ENCODE assay signal across 25 cellular contexts in genomic region chr7:7443951-7444350, GRCh38.
"Had no signal": no experiment of that assay in that cellular context is flagged by ENCODE, and none has a peak within 500 bp of the region (broad histone marks: within the 10 kb centered on the region; RNA-seq: fewer than 3 reads in every experiment).

No MANE protein-coding gene starts in this region.

- H3K27me3 Mint-ChIP-seq: activated CD8-positive, alpha-beta T cell treated with anti-CD3 and anti-CD28 coated beads for 36 hours; activated naive CD4-positive, alpha-beta T cell treated with anti-CD3 and anti-CD28 coated beads, Interleukin-2, amount 50 U/mL, for 24 hours; central memory CD8-positive, alpha-beta T cell; stimulated activated memory B cell treated with anti-CD40 and anti-IgM and Interleukin-4, amounts not matched to agents 10 μg/mL and 1 μg/mL and 100 μg/mL, for 72 hours; stimulated activated naive CD8-positive, alpha-beta T cell treated with anti-CD3 and anti-CD28 coated beads, Interleukin-15, amount 100 ng/mL, for 72 hours; T-helper 17 cell had no signal

- H3K36me3 ChIP-seq: gastrocnemius medialis, upper lobe of left lung, vagina had no signal

- H3K4me3 ChIP-seq: gastrocnemius medialis, neural progenitor cell, skin epidermis, upper lobe of left lung, vagina had no signal

- H3K27ac Mint-ChIP-seq: activated CD8-positive, alpha-beta T cell treated with anti-CD3 and anti-CD28 coated beads for 36 hours; activated naive CD4-positive, alpha-beta T cell treated with anti-CD3 and anti-CD28 coated beads, Interleukin-2, amount 50 U/mL, for 24 hours; activated T-helper 2 cell treated with anti-CD3 and anti-CD28 coated beads, Interferon-gamma antibody, Interleukin-2, Interleukin-4, amounts not matched to agents 10 μg/mL and 5 μg/mL and 100 μg/mL, durations not matched to agents 14 hours and 24 hours and 36 hours; naive B cell; neural progenitor cell; stimulated activated memory B cell treated with anti-CD40 and anti-IgM and Interleukin-4, amounts not matched to agents 10 μg/mL and 1 μg/mL and 100 μg/mL, for 72 hours; T-helper 17 cell; WTC11 had no signal

- ATAC-seq: activated CD8-positive, alpha-beta T cell treated with anti-CD3 and anti-CD28 coated beads for 36 hours; activated T-cell treated with anti-CD3 and anti-CD28 coated beads, Interleukin-2, amount 50 U/mL, for 4 hours; gastrocnemius medialis; left ventricle myocardium superior; sciatic nerve; stimulated activated memory B cell treated with anti-CD40 and anti-IgM and Interleukin-4, amounts not matched to agents 10 μg/mL and 1 μg/mL and 100 μg/mL, for 72 hours; stimulated activated naive CD8-positive, alpha-beta T cell treated with anti-CD3 and anti-CD28 coated beads, Interleukin-15, amount 100 ng/mL, for 72 hours; T-helper 17 cell; WTC11 had no signal

- H3K27me3 ChIP-seq: gastrocnemius medialis, neural progenitor cell, upper lobe of left lung, vagina had no signal

- H3K4me1 Mint-ChIP-seq: central memory CD8-positive, alpha-beta T cell; neural progenitor cell; stimulated activated memory B cell treated with anti-CD40 and anti-IgM and Interleukin-4, amounts not matched to agents 10 μg/mL and 1 μg/mL and 100 μg/mL, for 72 hours; T-helper 17 cell had no signal

- H3K4me3 Mint-ChIP-seq: activated CD8-positive, alpha-beta T cell treated with anti-CD3 and anti-CD28 coated beads for 36 hours; activated naive CD4-positive, alpha-beta T cell treated with anti-CD3 and anti-CD28 coated beads, Interleukin-2, amount 50 U/mL, for 24 hours; activated T-cell treated with anti-CD3 and anti-CD28 coated beads, Interleukin-2, amount 50 U/mL, for 4 hours; central memory CD8-positive, alpha-beta T cell; naive B cell; neural progenitor cell; stimulated activated memory B cell treated with anti-CD40 and anti-IgM and Interleukin-4, amounts not matched to agents 10 μg/mL and 1 μg/mL and 100 μg/mL, for 72 hours; stimulated activated naive CD8-positive, alpha-beta T cell treated with anti-CD3 and anti-CD28 coated beads, Interleukin-15, amount 100 ng/mL, for 72 hours; T-helper 17 cell; WTC11 had no signal

- DNase-seq: activated CD4-positive, alpha-beta T cell treated with anti-CD3 and anti-CD28 coated beads, Interleukin-2, amount 50 U/mL, for 1 hour; activated CD8-positive, alpha-beta T cell treated with anti-CD3 and anti-CD28 coated beads for 36 hours; activated T-cell treated with anti-CD3 and anti-CD28 coated beads, Interleukin-2, amount 50 U/mL, for 4 hours; anterior cingulate cortex; effector CD8-positive, alpha-beta T cell; gastrocnemius medialis; glutamatergic neuron; islet precursor cell; left ventricle myocardium superior; naive B cell; stimulated activated CD4-positive, alpha-beta T cell treated with anti-CD3 and anti-CD28 coated beads, Interleukin-4, amount 100 ng/mL, for 4 hours; stimulated activated CD8-positive, alpha-beta memory T cell treated with anti-CD3 and anti-CD28 coated beads, Interleukin-4, amount 100 ng/mL, for 48 hours; stimulated activated naive CD8-positive, alpha-beta T cell treated with anti-CD3 and anti-CD28 coated beads, Interleukin-15, amount 100 ng/mL, for 72 hours; substantia nigra; T-helper 17 cell; upper lobe of left lung had no signal

- H3K27ac ChIP-seq: gastrocnemius medialis, neural progenitor cell, skin epidermis, upper lobe of left lung, vagina had no signal

- H3K9me3 ChIP-seq: vagina had no signal

- H3K36me3 Mint-ChIP-seq: neural progenitor cell; stimulated activated memory B cell treated with anti-CD40 and anti-IgM and Interleukin-4, amounts not matched to agents 10 μg/mL and 1 μg/mL and 100 μg/mL, for 72 hours had no signal

- H3K4me1 ChIP-seq: gastrocnemius medialis, neural progenitor cell, upper lobe of left lung had no signal
